1 cellular context compared by ENCODE assay signal in the genomic region with DNA sequence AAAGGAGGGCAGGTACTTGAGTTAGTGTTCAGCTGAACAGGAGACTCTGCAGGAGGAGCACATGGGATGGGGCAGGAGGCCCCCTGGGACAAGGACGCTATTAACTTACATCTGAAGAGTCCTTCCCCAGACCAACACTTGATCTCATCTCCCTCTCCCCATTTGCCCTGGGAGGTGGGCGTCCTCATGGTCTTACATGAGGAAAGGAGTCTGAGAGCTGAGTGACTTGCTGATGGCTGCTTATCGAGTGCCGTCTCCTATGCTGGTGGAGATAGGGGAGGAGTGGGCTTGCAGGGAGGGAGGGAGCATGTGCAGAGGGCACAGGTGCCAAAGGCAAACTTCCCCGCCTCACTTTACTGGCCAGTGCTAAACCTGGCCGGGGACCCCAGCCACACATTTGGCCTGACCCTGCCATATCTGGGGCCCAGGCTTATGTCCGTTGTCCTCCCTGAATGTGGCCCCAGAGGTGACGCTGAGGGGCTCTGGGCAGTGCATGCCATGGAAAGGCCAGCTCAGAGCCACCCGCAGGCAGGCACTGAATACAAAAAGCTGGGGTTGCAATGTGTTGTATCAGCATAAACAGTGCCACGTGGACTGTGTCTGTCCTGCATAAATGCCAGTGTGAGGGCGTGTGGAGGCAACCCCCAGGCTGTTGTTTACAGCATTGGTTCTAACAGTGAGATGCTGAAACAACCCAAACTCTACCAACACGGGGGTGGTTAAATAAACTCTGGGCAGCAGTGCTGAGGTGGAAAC.
TF ChIP-seq lines count a peak whose summit lies in the region.

No MANE protein-coding gene starts in this region.

TF ChIP-seq in H1, 55 proteins besides CTCF, POLR2A, EP300 and RAD21:
- TF ChIP-seq SIX5 (IDR thresholded peaks at IDR 0.05; ENCODE audit: low read depth, low read length) (no peak), RFX5 (IDR thresholded peaks at IDR 0.05; ENCODE audit: borderline replicate concordance, low read depth, low read length) (no peak), GTF2F1 (IDR thresholded peaks at IDR 0.05; ENCODE audit: borderline replicate concordance, low read depth, low read length) (no peak), HDAC6 (IDR thresholded peaks at IDR 0.05; ENCODE audit: low read depth, low read length) (no peak), NRF1 (IDR thresholded peaks at IDR 0.05; ENCODE audit: low read depth, low read length) (no peak), YY1 (IDR thresholded peaks at IDR 0.05; ENCODE audit: low read depth, low read length) (no peak), GABPA (IDR thresholded peaks at IDR 0.05; ENCODE audit: borderline replicate concordance, insufficient read depth, low read length) (no peak), POLR2AphosphoS5 (IDR thresholded peaks at IDR 0.05; ENCODE audit: low read depth, low read length) (no peak), CHD2 (IDR thresholded peaks at IDR 0.05; ENCODE audit: low read length) (no peak), BCL11A (IDR thresholded peaks at IDR 0.05; ENCODE audit: low read depth in 2 of 2, low read length in 2 of 2) (no peak), KDM5A (IDR thresholded peaks at IDR 0.05; ENCODE audit: low read length) (no peak)
